ENCODE assay signal across 1 cellular context in the genomic region with DNA sequence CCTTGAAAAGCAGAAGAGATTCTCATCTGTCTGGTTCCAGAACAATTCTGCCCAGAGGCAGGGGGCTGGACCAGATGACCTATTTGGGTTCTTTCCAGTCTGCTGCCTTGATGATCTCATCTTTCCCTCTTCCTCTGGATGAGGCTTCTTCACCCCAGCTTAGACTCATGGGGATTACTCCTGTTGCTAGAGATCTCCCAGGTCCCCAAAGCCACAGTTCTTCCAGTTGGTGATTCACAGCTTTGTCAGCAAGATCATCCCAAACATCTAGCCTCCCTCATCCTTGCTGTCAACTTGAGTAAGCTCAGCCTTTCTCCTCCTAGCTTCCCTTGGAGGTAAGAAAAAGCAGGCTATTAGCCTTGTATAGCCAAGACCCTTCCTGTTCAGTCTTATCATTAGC.
TF ChIP-seq lines count a peak whose summit lies in the region.

No MANE protein-coding gene starts in this region.

TF ChIP-seq in IMR-90, 13 proteins besides CTCF, POLR2A, EP300 and RAD21 (continued from another document):
- TF ChIP-seq, protein P1, sequence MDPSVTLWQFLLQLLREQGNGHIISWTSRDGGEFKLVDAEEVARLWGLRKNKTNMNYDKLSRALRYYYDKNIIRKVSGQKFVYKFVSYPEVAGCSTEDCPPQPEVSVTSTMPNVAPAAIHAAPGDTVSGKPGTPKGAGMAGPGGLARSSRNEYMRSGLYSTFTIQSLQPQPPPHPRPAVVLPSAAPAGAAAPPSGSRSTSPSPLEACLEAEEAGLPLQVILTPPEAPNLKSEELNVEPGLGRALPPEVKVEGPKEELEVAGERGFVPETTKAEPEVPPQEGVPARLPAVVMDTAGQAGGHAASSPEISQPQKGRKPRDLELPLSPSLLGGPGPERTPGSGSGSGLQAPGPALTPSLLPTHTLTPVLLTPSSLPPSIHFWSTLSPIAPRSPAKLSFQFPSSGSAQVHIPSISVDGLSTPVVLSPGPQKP (IDR thresholded peaks at IDR 0.05; ENCODE audit: borderline replicate concordance, low read depth, low read length), result no peak
- TF ChIP-seq, protein P2, sequence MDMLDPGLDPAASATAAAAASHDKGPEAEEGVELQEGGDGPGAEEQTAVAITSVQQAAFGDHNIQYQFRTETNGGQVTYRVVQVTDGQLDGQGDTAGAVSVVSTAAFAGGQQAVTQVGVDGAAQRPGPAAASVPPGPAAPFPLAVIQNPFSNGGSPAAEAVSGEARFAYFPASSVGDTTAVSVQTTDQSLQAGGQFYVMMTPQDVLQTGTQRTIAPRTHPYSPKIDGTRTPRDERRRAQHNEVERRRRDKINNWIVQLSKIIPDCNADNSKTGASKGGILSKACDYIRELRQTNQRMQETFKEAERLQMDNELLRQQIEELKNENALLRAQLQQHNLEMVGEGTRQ (IDR thresholded peaks at IDR 0.05; ENCODE audit: low read depth, low read length), result no peak
- TF ChIP-seq RFX5 (IDR thresholded peaks at IDR 0.05; ENCODE audit: low read depth, low read length), result no peak
